ENCODE assay signal across 27 cellular contexts in genomic region chr3:194828926-194829325, GRCh38.
"Had no signal": no experiment of that assay in that cellular context is flagged by ENCODE, and none has a peak within 500 bp of the region (broad histone marks: within the 10 kb centered on the region; RNA-seq: fewer than 3 reads in every experiment).

No MANE protein-coding gene starts in this region.

- H3K9me3 Mint-ChIP-seq: dendritic cell treated with granulocyte-macrophage colony-stimulating factor and Interleukin-4, amounts not matched to agents 40 ng/mL and 50 ng/mL, for 4 days; effector memory CD8-positive, alpha-beta T cell; immature natural killer cell; naive B cell had no signal

- H3K9me3 ChIP-seq: colonic mucosa, esophagus muscularis mucosa, gastroesophageal sphincter, heart left ventricle, left lung, lower lobe of right lung, mucosa of descending colon had no signal

- H2AFZ ChIP-seq: hepatocyte had no signal

- H3K27ac ChIP-seq: colonic mucosa, epithelial cell of prostate, esophagus muscularis mucosa, foreskin keratinocyte, gastroesophageal sphincter, heart left ventricle, hepatocyte, left lung, lower lobe of right lung had no signal

- H3K4me3 ChIP-seq: colonic mucosa, esophagus muscularis mucosa, gastroesophageal sphincter, heart left ventricle, hepatocyte, left lung, lower lobe of right lung, mucosa of descending colon had no signal

- H3K27me3 ChIP-seq: colonic mucosa, esophagus muscularis mucosa, gastroesophageal sphincter, heart left ventricle, hepatocyte, left lung had no signal

- DNase-seq: colonic mucosa; cortex of kidney; effector CD8-positive, alpha-beta T cell; effector memory CD8-positive, alpha-beta T cell; endodermal cell; erythroblast; foreskin keratinocyte; heart left ventricle; hypothalamus; immature natural killer cell; islet precursor cell; kidney; kidney glomerular epithelial cell; left lung; left ventricle myocardium superior; lower lobe of right lung; mesenchymal stem cell; mucosa of descending colon; naive B cell had no signal

- H3K4me2 ChIP-seq: hepatocyte had no signal

- H3K4me1 ChIP-seq: colonic mucosa, foreskin keratinocyte, gastroesophageal sphincter, left lung, lower lobe of right lung had no signal

- H3K27ac Mint-ChIP-seq: dendritic cell treated with granulocyte-macrophage colony-stimulating factor and Interleukin-4, amounts not matched to agents 40 ng/mL and 50 ng/mL, for 4 days; effector memory CD8-positive, alpha-beta T cell; endodermal cell; immature natural killer cell; mesothelial cell of epicardium; naive B cell had no signal

- H3K4me3 Mint-ChIP-seq: dendritic cell treated with granulocyte-macrophage colony-stimulating factor and Interleukin-4, amounts not matched to agents 40 ng/mL and 50 ng/mL, for 4 days; effector memory CD8-positive, alpha-beta T cell; endodermal cell; immature natural killer cell; mesothelial cell of epicardium; naive B cell had no signal

- H3K36me3 Mint-ChIP-seq: immature natural killer cell, mesothelial cell of epicardium, naive B cell had no signal

- H3K4me1 Mint-ChIP-seq: endodermal cell, immature natural killer cell, mesothelial cell of epicardium had no signal

- H3K79me2 ChIP-seq: hepatocyte had no signal

- FAIRE-seq: endometrium, frontal cortex, kidney had no signal

- H3K36me3 ChIP-seq: colonic mucosa, esophagus muscularis mucosa, gastroesophageal sphincter, heart left ventricle, left lung, lower lobe of right lung had no signal

- ATAC-seq: effector memory CD8-positive, alpha-beta T cell; foreskin keratinocyte; gastroesophageal sphincter; heart left ventricle; left lung; left ventricle myocardium superior; lower lobe of right lung; mucosa of descending colon had no signal
